1 cellular context compared by ENCODE assay signal in genomic region chr9:130663258-130664171, GRCh38.
TF ChIP-seq lines count a peak whose summit lies in the region.

No MANE protein-coding gene starts in this region.

TF ChIP-seq in GM12878, 131 proteins besides CTCF, POLR2A, EP300 and RAD21:
- no peak for TF ChIP-seq KAT2A (conservative IDR thresholded peaks at IDR 0.05; ENCODE audit: control insufficient read depth, low read depth, low read length)
- no peak for TF ChIP-seq SIN3A (IDR thresholded peaks at IDR 0.05; ENCODE audit: low read depth, low read length)
- no peak for TF ChIP-seq ASH2L (IDR thresholded peaks at IDR 0.05; ENCODE audit: borderline replicate concordance, low read depth)
- peak; percentile 59 for TF ChIP-seq SUZ12 (IDR thresholded peaks at IDR 0.05; ENCODE audit: unreplicated experiment)
- TF ChIP-seq ATF7 (IDR thresholded peaks at IDR 0.05; ENCODE audit: low read depth) = no peak
- TF ChIP-seq RFX5 (IDR thresholded peaks at IDR 0.05; ENCODE audit: low read depth, low read length) = no peak
- no peak for TF ChIP-seq SREBF1 (IDR thresholded peaks at IDR 0.05; ENCODE audit: low read length)
- TF ChIP-seq CBX3 (IDR thresholded peaks at IDR 0.05; ENCODE audit: borderline replicate concordance, low read depth) = no peak
- TF ChIP-seq SMC3 (IDR thresholded peaks at IDR 0.05; ENCODE audit: borderline replicate concordance, low read length) = no peak
- peak; percentile 38; the same call in 1 of the 2 replicates for TF ChIP-seq EZH2 (IDR thresholded peaks at IDR 0.05; ENCODE audit: borderline replicate concordance, control insufficient read depth, low read depth, low read length)
- no peak for TF ChIP-seq PML (IDR thresholded peaks at IDR 0.05; ENCODE audit: low read length)
